ENCODE assay signal across 35 cellular contexts in genomic region chr21:32283001-32283400, GRCh38. TPM values are rescaled to one million over a fixed set of nuclear protein-coding genes. Genes with fewer than 3 reads are reported as not detected.
"Had no signal": no experiment of that assay in that cellular context is flagged by ENCODE, and none has a peak within 500 bp of the region (broad histone marks: within the 10 kb centered on the region; RNA-seq: fewer than 3 reads in every experiment).

No MANE protein-coding gene starts in this region.

- H3K4me3 Mint-ChIP-seq: dendritic cell treated with granulocyte-macrophage colony-stimulating factor and Interleukin-4, amounts not matched to agents 40 ng/mL and 50 ng/mL, for 4 days; endodermal cell; mesothelial cell of epicardium; naive thymus-derived CD4-positive, alpha-beta T cell; nephron; stimulated activated memory B cell treated with anti-CD40 and anti-IgM and Interleukin-4, amounts not matched to agents 10 μg/mL and 1 μg/mL and 100 μg/mL, for 72 hours; type B pancreatic cell had no signal

- H3K27me3 Mint-ChIP-seq: dendritic cell treated with granulocyte-macrophage colony-stimulating factor and Interleukin-4, amounts not matched to agents 40 ng/mL and 50 ng/mL, for 4 days; naive thymus-derived CD4-positive, alpha-beta T cell; stimulated activated memory B cell treated with anti-CD40 and anti-IgM and Interleukin-4, amounts not matched to agents 10 μg/mL and 1 μg/mL and 100 μg/mL, for 72 hours; type B pancreatic cell had no signal

- ATAC-seq: heart right ventricle; left cardiac atrium; left lung; naive thymus-derived CD4-positive, alpha-beta T cell; psoas muscle; right cardiac atrium; stimulated activated memory B cell treated with anti-CD40 and anti-IgM and Interleukin-4, amounts not matched to agents 10 μg/mL and 1 μg/mL and 100 μg/mL, for 72 hours; stimulated activated naive CD8-positive, alpha-beta T cell treated with anti-CD3 and anti-CD28 coated beads, Interleukin-15, Interleukin-2, amounts not matched to agents 100 U/mL and 50 U/mL, for 24 hours had no signal

- DNase-seq: colonic mucosa; effector CD8-positive, alpha-beta T cell; endodermal cell; esophagus squamous epithelium; foreskin melanocyte; glutamatergic neuron; heart right ventricle; hippocampal formation; left cardiac atrium; left lung; mesenchymal stem cell; naive thymus-derived CD4-positive, alpha-beta T cell; nucleus accumbens; ovary; posterior cingulate gyrus; psoas muscle; right cardiac atrium; sigmoid colon; stimulated activated CD4-positive, alpha-beta T cell treated with anti-CD3 and anti-CD28 coated beads, Interleukin-4, amount 100 ng/mL, for 4 hours; stimulated activated naive CD8-positive, alpha-beta T cell treated with anti-CD3 and anti-CD28 coated beads, Interleukin-15, Interleukin-2, amounts not matched to agents 100 U/mL and 50 U/mL, for 24 hours; substantia nigra; testis; tibial artery had no signal

- H3K27ac Mint-ChIP-seq: dendritic cell treated with granulocyte-macrophage colony-stimulating factor and Interleukin-4, amounts not matched to agents 40 ng/mL and 50 ng/mL, for 4 days; endodermal cell; mesothelial cell of epicardium; naive thymus-derived CD4-positive, alpha-beta T cell; nephron; stimulated activated memory B cell treated with anti-CD40 and anti-IgM and Interleukin-4, amounts not matched to agents 10 μg/mL and 1 μg/mL and 100 μg/mL, for 72 hours; type B pancreatic cell had no signal

- H3K36me3 Mint-ChIP-seq: type B pancreatic cell had no signal

RNA-seq across cellular contexts. Expression of gene MRAP, which starts 15.7 kb away (rescaled TPM):
- total RNA-seq: colonic mucosa; endodermal cell; endothelial cell of umbilical vein; epithelial cell of proximal tubule; kidney epithelial cell; lung microvascular endothelial cell; mesothelial cell of epicardium; mucosa of gallbladder; naive thymus-derived CD4-positive, alpha-beta T cell; renal cortical epithelial cell; urinary bladder had no signal
